Comparison of ENCODE assay signal across 24 cellular contexts in genomic region chrY:19067435-19067834, GRCh38.
DNase-seq lines count a peak whose midpoint lies in the region; TF ChIP-seq lines count a peak whose summit lies in the region.
"Had no signal": no experiment of that assay in that cellular context is flagged by ENCODE, and none has a peak within 500 bp of the region (broad histone marks: within the 10 kb centered on the region; RNA-seq: fewer than 3 reads in every experiment).

No MANE protein-coding gene starts in this region.

- H3K27me3 ChIP-seq in esophagus muscularis mucosa, result no peaks in the 10 kb centered on the region

- no peak for TF ChIP-seq EP300 in esophagus muscularis mucosa (IDR thresholded peaks at IDR 0.05)

- TF ChIP-seq CTCF in AG10803 (conservative IDR thresholded peaks at IDR 0.05; ENCODE audit: low read length) (no peak), epithelial cell of esophagus (IDR thresholded peaks at IDR 0.05; ENCODE audit: insufficient read depth, low read depth, low read length, missing control alignments) (no peak), esophagus muscularis mucosa (IDR thresholded peaks at IDR 0.05) (no peak)

- H3K4me3 ChIP-seq in AG10803 (ENCODE audit: low read length) (no peak overlapping the region), epithelial cell of esophagus (ENCODE audit: low read length) (no peak overlapping the region), esophagus muscularis mucosa (no peak overlapping the region)
- H3K4me3 ChIP-seq: SK-N-MC had no signal

- intact Hi-C loops in esophagus muscularis mucosa (cut with DNase I), result no loop called here

- DNase-seq in AG10803 (ENCODE audit: low read depth) (peak; percentile 15), KBM-7 (peak; percentile 10), epithelial cell of esophagus (ENCODE audit: low read depth) (peak; percentile 11), medulla oblongata (ENCODE audit: extremely low spot score) (peak; percentile 21), esophagus muscularis mucosa (ENCODE audit: extremely low spot score) (no peak), NCI-H2107 (lab: John Stamatoyannopoulos, UW) (no peak), hippocampal formation (lab: John Stamatoyannopoulos, UW) (no peak), HuH-7 (ENCODE audit: low spot score) (no peak)
- DNase-seq: AML-193; C1 segment of cervical spinal cord; CD4-positive, alpha-beta memory T cell; COR-L47; DMS53; HCEC 1CT; Kasumi-1; NCI-H1105 treated with DMSO at 0.1 percent for 48 hours; NCI-H146; NCI-H1930; NCI-H446; NCI-H524 treated with DMSO at 0.1 percent for 48 hours; NCI-H774; SIG-M5 had no signal

- peaks cover 0 to 22% (median 6%) of the 10 kb centered on the region in 4 donors for H3K4me1 ChIP-seq in esophagus muscularis mucosa

- H3K36me3 ChIP-seq in esophagus muscularis mucosa, result no peaks in the 10 kb centered on the region

- H3K9me3 ChIP-seq in esophagus muscularis mucosa, result no peaks in the 10 kb centered on the region

- no peak for TF ChIP-seq POLR2A in esophagus muscularis mucosa (IDR thresholded peaks at IDR 0.05; ENCODE audit: low read depth)

- in situ Hi-C loops in KBM-7 (cut with MboI; ENCODE audit: low pct_unique_long_range_greater_than_20kb, low sequenced_read_pairs), result no loop called here

- no peak overlapping the region for H3K27ac ChIP-seq in esophagus muscularis mucosa (replicated peaks in 1 of 4)
- H3K27ac ChIP-seq: HL-60, SK-N-MC had no signal

Comparison
In these comparisons a context has a peak if more than half of its experiments do, and no peak if none do; other contexts are left out.
1. DNase-seq: peak in AG10803 (single experiment), KBM-7 (single experiment), epithelial cell of esophagus (single experiment) and medulla oblongata (single experiment); none in esophagus muscularis mucosa (single experiment), NCI-H2107 (single experiment), hippocampal formation (0 of 2) and HuH-7 (single experiment).